15 cellular contexts compared by ENCODE assay signal in genomic region chr20:50037123-50037522, GRCh38.
"Had no signal": no experiment of that assay in that cellular context is flagged by ENCODE, and none has a peak within 500 bp of the region (broad histone marks: within the 10 kb centered on the region; RNA-seq: fewer than 3 reads in every experiment).

No MANE protein-coding gene starts in this region.

- ATAC-seq: naive thymus-derived CD4-positive, alpha-beta T cell; stimulated activated memory B cell treated with anti-CD40 and anti-IgM and Interleukin-4, amounts not matched to agents 10 μg/mL and 1 μg/mL and 100 μg/mL, for 72 hours; upper lobe of right lung had no signal

- H3K27ac ChIP-seq: cardiac muscle cell, neural progenitor cell, ovary, right lobe of liver, testis, upper lobe of right lung, WERI-Rb-1 had no signal

- H3K4me3 ChIP-seq: cardiac muscle cell, neural progenitor cell, ovary, right lobe of liver, smooth muscle cell, testis, upper lobe of right lung had no signal

- H3K4me1 ChIP-seq: right lobe of liver had no signal

- H3K27me3 ChIP-seq: cardiac muscle cell, neural progenitor cell, ovary, right lobe of liver, testis, upper lobe of right lung had no signal

- H3K9me3 ChIP-seq: ovary, right lobe of liver, testis, upper lobe of right lung had no signal

- H2AFZ ChIP-seq: neural progenitor cell had no signal

- H3K9ac ChIP-seq: neural progenitor cell had no signal

- H3K4me2 ChIP-seq: neural progenitor cell, smooth muscle cell had no signal

- H3K36me3 ChIP-seq: cardiac muscle cell, neural progenitor cell, ovary, right lobe of liver, upper lobe of right lung, WERI-Rb-1 had no signal

- FAIRE-seq: endothelial cell of umbilical vein had no signal

- DNase-seq: activated CD4-positive, alpha-beta T cell treated with anti-CD3 and anti-CD28 coated beads, Interleukin-2, amount 50 U/mL, for 48 hours; activated gamma-delta T cell treated with Interleukin-2 at 50 U/mL for 16 hours; effector memory CD4-positive, alpha-beta T cell; naive thymus-derived CD4-positive, alpha-beta T cell; ovary; right lobe of liver; stimulated activated CD4-positive, alpha-beta T cell treated with anti-CD3 and anti-CD28 coated beads, Interleukin-4, amount 100 ng/mL, for 24 hours; testis; upper lobe of right lung; WERI-Rb-1 had no signal
